30 cellular contexts compared by ENCODE assay signal in genomic region chr10:107059058-107059457, GRCh38.
"Had no signal": no experiment of that assay in that cellular context is flagged by ENCODE, and none has a peak within 500 bp of the region (broad histone marks: within the 10 kb centered on the region; RNA-seq: fewer than 3 reads in every experiment).

No MANE protein-coding gene starts in this region.

- DNase-seq: activated CD4-positive, alpha-beta T cell treated with anti-CD3 and anti-CD28 coated beads, Interleukin-2, amount 10 ng/mL, durations not matched to agents 24 days and 14 days; activated CD4-positive, alpha-beta T cell treated with anti-CD3 and anti-CD28 coated beads, Interleukin-2, amount 50 U/mL, for 4 hours; activated CD8-positive, alpha-beta T cell treated with anti-CD3 and anti-CD28 coated beads for 36 hours; activated effector memory CD4-positive, alpha-beta T cell treated with anti-CD3 and anti-CD28 coated beads, Interleukin-2, amount 50 U/mL, for 16 hours; activated naive CD4-positive, alpha-beta T cell; activated naive CD4-positive, alpha-beta T cell treated with anti-CD3 and anti-CD28 coated beads, Interleukin-2, amount 50 U/mL, for 16 hours; activated naive CD8-positive, alpha-beta T cell treated with anti-CD3 and anti-CD28 coated beads for 36 hours; activated T-cell treated with anti-CD3 and anti-CD28 coated beads, Interleukin-2, amount 50 U/mL, for 1 hour; activated T-cell treated with anti-CD3 and anti-CD28 coated beads, Interleukin-2, amount 50 U/mL, for 72 hours; amygdala; caudate nucleus; NCI-H1105; NCI-H1417 treated with DMSO at 0.1 percent for 48 hours; NCI-H187 treated with DMSO at 0.1 percent for 48 hours; NCI-H2081 treated with DMSO at 0.1 percent for 48 hours; NCI-H226; NCI-H446 treated with DMSO at 0.1 percent for 48 hours; NCI-H524; NK-92 treated with Interleukin-12 subunit alpha and Interleukin-12 subunit beta, amount 100 ng/mL, for 24 hours; PC-3; Peyer's patch; RPMI8226; SHP77 treated with DMSO at 0.1 percent for 48 hours had no signal

- H3K4me2 ChIP-seq: KMS-11, SK-N-SH had no signal

- H3K27ac ChIP-seq: ascending aorta, breast epithelium, KMS-11, Peyer's patch, SJSA1 had no signal

- ATAC-seq: activated CD8-positive, alpha-beta T cell treated with anti-CD3 and anti-CD28 coated beads for 36 hours; activated T-cell treated with anti-CD3 and anti-CD28 coated beads, Interleukin-2, amount 50 U/mL, for 72 hours; activated T-helper 17 cell treated with anti-CD3 and anti-CD28 coated beads, Interleukin-2, amount 50 U/mL, for 72 hours; PC-3 had no signal

- H3K9ac ChIP-seq: KMS-11, SK-N-SH had no signal

- H3K36me3 ChIP-seq: ascending aorta, breast epithelium, Peyer's patch, SJSA1 had no signal

- H3K27me3 ChIP-seq: ascending aorta, breast epithelium, Peyer's patch, SJSA1 had no signal

- H3K4me3 ChIP-seq: ascending aorta, breast epithelium, Peyer's patch, SJSA1 had no signal

- H3K4me1 ChIP-seq: ascending aorta, breast epithelium, Peyer's patch, SJSA1 had no signal

- H3K9me3 ChIP-seq: ascending aorta, breast epithelium, Peyer's patch, SJSA1, SK-N-SH had no signal

- FAIRE-seq: TTC549 had no signal
